18 cellular contexts compared by ENCODE assay signal in genomic region chr11:117197006-117197405, GRCh38. TPM values are rescaled to one million over a fixed set of nuclear protein-coding genes. Genes with fewer than 3 reads are reported as not detected.
DNase-seq lines count a peak whose midpoint lies in the region; ATAC-seq and TF ChIP-seq lines count a peak whose summit lies in the region.
"Had no signal": no experiment of that assay in that cellular context is flagged by ENCODE, and none has a peak within 500 bp of the region (broad histone marks: within the 10 kb centered on the region; RNA-seq: fewer than 3 reads in every experiment).

No MANE protein-coding gene starts in this region.

- H3K9me3 ChIP-seq in osteoblast (ENCODE audit: low read depth, low read length) (no peaks in the 10 kb centered on the region), uterus (no peaks in the 10 kb centered on the region)
- H3K9me3 ChIP-seq: heart right ventricle had no signal

- H3K9me3 Mint-ChIP-seq in IgD-negative memory B cell: no peaks in the 10 kb centered on the region
- H3K9me3 Mint-ChIP-seq in effector memory CD8-positive, alpha-beta T cell: no peaks in the 10 kb centered on the region
- H3K9me3 Mint-ChIP-seq: activated T-cell treated with anti-CD3 and anti-CD28 coated beads, Interleukin-2, amount 50 U/mL, for 24 hours; stimulated activated naive CD8-positive, alpha-beta T cell treated with anti-CD3 and anti-CD28 coated beads, Interleukin-15, Interleukin-2, amounts not matched to agents 100 ng/mL and 50 ng/mL, for 24 hours had no signal

- no peak for DNase-seq in effector memory CD8-positive, alpha-beta T cell
- peak; percentile 43 for DNase-seq in osteoblast (ENCODE audit: insufficient read length, low spot score, missing footprints)
- peak in 1 of 2 donors; percentile 22 for DNase-seq in uterus
- DNase-seq in AG08395 (ENCODE audit: low spot score): no peak
- DNase-seq in NCI-H2171 (lab: John Stamatoyannopoulos, UW): no peak
- DNase-seq: activated CD8-positive, alpha-beta memory T cell treated with anti-CD3 and anti-CD28 coated beads for 24 hours; activated naive CD4-positive, alpha-beta T cell treated with Interleukin-2 at 50 U/mL for 16 hours; activated T-cell treated with anti-CD3 and anti-CD28 coated beads, Interleukin-2, amount 50 U/mL, for 24 hours; GF-D8; NCI-H1694 treated with DMSO at 0.1 percent for 48 hours; NCI-H69; retina had no signal

- intact Hi-C loops in uterus (cut with DNase I; ENCODE audit: low total_unique reads): no loop called here

- no peak overlapping the region for H2AFZ ChIP-seq in osteoblast (ENCODE audit: low read length)

- no peak for TF ChIP-seq CTCF in osteoblast (IDR thresholded peaks at IDR 0.05; ENCODE audit: extremely low read depth, low read depth, low read length)
- TF ChIP-seq CTCF in uterus (IDR thresholded peaks at IDR 0.05): no peak

- no peak for TF ChIP-seq POLR2A in uterus (IDR thresholded peaks at IDR 0.05)

- H3K4me1 ChIP-seq in osteoblast (ENCODE audit: insufficient read depth, low read length) (peaks cover 19% of the 10 kb centered on the region), uterus (no peaks in the 10 kb centered on the region)

- ATAC-seq in effector memory CD8-positive, alpha-beta T cell (replicated peaks): no peak
- no peak for ATAC-seq in SK-N-SH treated with all-trans-retinoic acid at 6 μM for 48 hours
- ATAC-seq: heart right ventricle, left lobe of liver had no signal

- H3K4me3 Mint-ChIP-seq in IgD-negative memory B cell: no peak overlapping the region
- H3K4me3 Mint-ChIP-seq in effector memory CD8-positive, alpha-beta T cell: no peak overlapping the region
- H3K4me3 Mint-ChIP-seq: activated T-cell treated with anti-CD3 and anti-CD28 coated beads, Interleukin-2, amount 50 U/mL, for 24 hours; stimulated activated naive CD8-positive, alpha-beta T cell treated with anti-CD3 and anti-CD28 coated beads, Interleukin-15, Interleukin-2, amounts not matched to agents 100 ng/mL and 50 ng/mL, for 24 hours had no signal

- H3K4me3 ChIP-seq in osteoblast (ENCODE audit: insufficient read depth, low read length) (no peak overlapping the region), uterus (no peak overlapping the region)
- H3K4me3 ChIP-seq: cardiac muscle cell, heart right ventricle had no signal

- H3K36me3 Mint-ChIP-seq in IgD-negative memory B cell: peaks cover 9% of the 10 kb centered on the region
- peaks cover 23% of the 10 kb centered on the region for H3K36me3 Mint-ChIP-seq in effector memory CD8-positive, alpha-beta T cell (ENCODE audit: insufficient read depth)

- peaks cover 41% of the 10 kb centered on the region for H3K79me2 ChIP-seq in osteoblast (ENCODE audit: insufficient read depth, low read length)

- H3K4me1 Mint-ChIP-seq in IgD-negative memory B cell: peaks cover 8 to 15% (median 13%) of the 10 kb centered on the region in 3 donors
- peaks cover 4% of the 10 kb centered on the region in 2 donors for H3K4me1 Mint-ChIP-seq in effector memory CD8-positive, alpha-beta T cell (ENCODE audit: low read depth in 2 of 2)

- H3K27ac ChIP-seq in osteoblast (ENCODE audit: low read depth, low read length): peak overlapping the region; percentile 16
- H3K27ac ChIP-seq in uterus: peak overlapping the region; percentile 97 to 98

- H4K20me1 ChIP-seq in osteoblast (ENCODE audit: insufficient read depth, low read length): peaks cover 27% of the 10 kb centered on the region

- H3K27ac Mint-ChIP-seq in IgD-negative memory B cell: peak overlapping the region; percentile 39 to 86 (median 57)
- peak overlapping the region; percentile 44 to 51 for H3K27ac Mint-ChIP-seq in effector memory CD8-positive, alpha-beta T cell
- H3K27ac Mint-ChIP-seq: activated T-cell treated with anti-CD3 and anti-CD28 coated beads, Interleukin-2, amount 50 U/mL, for 24 hours; stimulated activated naive CD8-positive, alpha-beta T cell treated with anti-CD3 and anti-CD28 coated beads, Interleukin-15, Interleukin-2, amounts not matched to agents 100 ng/mL and 50 ng/mL, for 24 hours had no signal

- H3K36me3 ChIP-seq in osteoblast (ENCODE audit: insufficient read depth, low read length) (peaks cover 58% of the 10 kb centered on the region), uterus (no peaks in the 10 kb centered on the region)

- H3K27me3 Mint-ChIP-seq in IgD-negative memory B cell: no peaks in the 10 kb centered on the region
- no peaks in the 10 kb centered on the region for H3K27me3 Mint-ChIP-seq in effector memory CD8-positive, alpha-beta T cell
- H3K27me3 Mint-ChIP-seq: activated T-cell treated with anti-CD3 and anti-CD28 coated beads, Interleukin-2, amount 50 U/mL, for 24 hours; stimulated activated naive CD8-positive, alpha-beta T cell treated with anti-CD3 and anti-CD28 coated beads, Interleukin-15, Interleukin-2, amounts not matched to agents 100 ng/mL and 50 ng/mL, for 24 hours had no signal

- H3K4me2 ChIP-seq in osteoblast (ENCODE audit: insufficient read depth, low read length): no peak overlapping the region

- H3K27me3 ChIP-seq in osteoblast (ENCODE audit: insufficient read depth, low read length): no peaks in the 10 kb centered on the region
- no peaks in the 10 kb centered on the region for H3K27me3 ChIP-seq in uterus
- H3K27me3 ChIP-seq: cardiac muscle cell, heart right ventricle had no signal

TF ChIP-seq in SK-N-SH treated with all-trans-retinoic acid at 6 μM for 48 hours, 23 proteins besides CTCF, POLR2A, EP300 and RAD21:
- no peak for TF ChIP-seq ZNF565 (CRISPR knock-in tag; conservative IDR thresholded peaks at IDR 0.05; ENCODE audit: low read depth)
- no peak for TF ChIP-seq BACH2 (CRISPR knock-in tag; IDR thresholded peaks at IDR 0.05; ENCODE audit: borderline replicate concordance)
- TF ChIP-seq, protein P1, sequence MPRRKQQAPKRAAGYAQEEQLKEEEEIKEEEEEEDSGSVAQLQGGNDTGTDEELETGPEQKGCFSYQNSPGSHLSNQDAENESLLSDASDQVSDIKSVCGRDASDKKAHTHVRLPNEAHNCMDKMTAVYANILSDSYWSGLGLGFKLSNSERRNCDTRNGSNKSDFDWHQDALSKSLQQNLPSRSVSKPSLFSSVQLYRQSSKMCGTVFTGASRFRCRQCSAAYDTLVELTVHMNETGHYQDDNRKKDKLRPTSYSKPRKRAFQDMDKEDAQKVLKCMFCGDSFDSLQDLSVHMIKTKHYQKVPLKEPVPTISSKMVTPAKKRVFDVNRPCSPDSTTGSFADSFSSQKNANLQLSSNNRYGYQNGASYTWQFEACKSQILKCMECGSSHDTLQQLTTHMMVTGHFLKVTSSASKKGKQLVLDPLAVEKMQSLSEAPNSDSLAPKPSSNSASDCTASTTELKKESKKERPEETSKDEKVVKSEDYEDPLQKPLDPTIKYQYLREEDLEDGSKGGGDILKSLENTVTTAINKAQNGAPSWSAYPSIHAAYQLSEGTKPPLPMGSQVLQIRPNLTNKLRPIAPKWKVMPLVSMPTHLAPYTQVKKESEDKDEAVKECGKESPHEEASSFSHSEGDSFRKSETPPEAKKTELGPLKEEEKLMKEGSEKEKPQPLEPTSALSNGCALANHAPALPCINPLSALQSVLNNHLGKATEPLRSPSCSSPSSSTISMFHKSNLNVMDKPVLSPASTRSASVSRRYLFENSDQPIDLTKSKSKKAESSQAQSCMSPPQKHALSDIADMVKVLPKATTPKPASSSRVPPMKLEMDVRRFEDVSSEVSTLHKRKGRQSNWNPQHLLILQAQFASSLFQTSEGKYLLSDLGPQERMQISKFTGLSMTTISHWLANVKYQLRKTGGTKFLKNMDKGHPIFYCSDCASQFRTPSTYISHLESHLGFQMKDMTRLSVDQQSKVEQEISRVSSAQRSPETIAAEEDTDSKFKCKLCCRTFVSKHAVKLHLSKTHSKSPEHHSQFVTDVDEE (CRISPR knock-in tag; IDR thresholded peaks at IDR 0.05): no peak
- TF ChIP-seq ZC3H10 (CRISPR knock-in tag; IDR thresholded peaks at IDR 0.05): no peak
- no peak for TF ChIP-seq ZFP30 (CRISPR knock-in tag; IDR thresholded peaks at IDR 0.05)
- no peak for TF ChIP-seq CSDC2 (CRISPR knock-in tag; IDR thresholded peaks at IDR 0.05)
- TF ChIP-seq GLIS3 (CRISPR knock-in tag; IDR thresholded peaks at IDR 0.05): no peak

RNA-seq across cellular contexts. Expression of gene TAGLN, which starts 2.2 kb away (rescaled TPM):
- polyA plus RNA-seq in IgD-negative memory B cell: 1.6 TPM
- total RNA-seq in osteoblast: 3,614 and 3,853 TPM in 2 replicates
- total RNA-seq in uterus: 1,000 to 10,000 TPM; 1,588 to 9,854 (median 3,936) TPM

RNA-seq across cellular contexts. Expression of gene SIDT2, which starts 18.5 kb away (rescaled TPM):
- polyA plus RNA-seq in IgD-negative memory B cell: 61.0 TPM
- 27.5 and 35.7 TPM in 2 replicates for total RNA-seq in osteoblast
- total RNA-seq in uterus: 10 to 100 TPM in 3 of 4 donors, 1 to 10 TPM in 1; 6.4 to 91.3 (median 28.7) TPM

RNA-seq across cellular contexts. Expression of gene PCSK7, which starts 34.9 kb away (rescaled TPM):
- 68.1 TPM for polyA plus RNA-seq in IgD-negative memory B cell
- total RNA-seq in osteoblast (44.5 and 51.9 TPM in 2 replicates), uterus (10 to 100 TPM; 23.3 to 78.9 (median 35.3) TPM)

RNA-seq across cellular contexts. Expression of gene RNF214, which starts 35.5 kb away (rescaled TPM):
- polyA plus RNA-seq in IgD-negative memory B cell: 12.5 TPM
- total RNA-seq in osteoblast (13.4 and 14.7 TPM in 2 replicates), uterus (10 to 100 TPM in 2 of 4 donors, 1 to 10 TPM in 2; 4.4 to 38.6 (median 11.4) TPM)

RNA-seq across cellular contexts. Expression of gene PAFAH1B2, which starts 52.9 kb away (rescaled TPM):
- 20.6 TPM for polyA plus RNA-seq in IgD-negative memory B cell
- 141 and 151 TPM in 2 replicates for total RNA-seq in osteoblast
- total RNA-seq in uterus: 100 to 1,000 TPM in 3 of 4 donors, 10 to 100 TPM in 1; 62.8 to 154 (median 128) TPM
